Comparison of ENCODE assay signal across 22 cellular contexts in the genomic region with DNA sequence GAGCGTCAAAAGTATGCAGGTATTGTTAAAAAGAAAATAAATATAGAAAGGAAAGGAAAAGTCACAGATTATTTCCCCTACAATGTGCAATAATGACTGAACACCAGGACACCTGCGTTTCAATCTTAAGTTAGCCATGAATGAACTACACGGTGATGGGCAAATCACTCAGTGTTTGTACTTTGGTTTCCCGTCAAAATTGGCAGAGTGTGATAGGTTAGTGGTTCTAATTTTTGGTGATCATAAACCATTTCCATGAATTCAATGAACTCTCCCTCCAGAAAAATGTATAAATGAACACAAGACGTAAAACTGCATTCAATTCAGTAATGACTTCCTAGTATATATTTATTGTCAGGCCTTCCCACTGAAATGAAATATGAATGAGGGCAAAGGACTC. TPM values are rescaled to one million over a fixed set of nuclear protein-coding genes. Genes with fewer than 3 reads are reported as not detected.
DNase-seq lines count a peak whose midpoint lies in the region; ATAC-seq and TF ChIP-seq lines count a peak whose summit lies in the region.
"Had no signal": no experiment of that assay in that cellular context is flagged by ENCODE, and none has a peak within 500 bp of the region (broad histone marks: within the 10 kb centered on the region; RNA-seq: fewer than 3 reads in every experiment).

No MANE protein-coding gene starts in this region.

- H3K9me3 ChIP-seq in DND-41 (ENCODE audit: insufficient read depth, low read length, severe bottlenecking) (peaks cover 3% of the 10 kb centered on the region), T-helper 17 cell (ENCODE audit: control insufficient read depth, low read length, poor library complexity, severe bottlenecking) (no peaks in the 10 kb centered on the region), mesodermal cell (ENCODE audit: control insufficient read depth, low read length) (peaks cover 9% of the 10 kb centered on the region), spleen (no peaks in the 10 kb centered on the region)
- H3K9me3 ChIP-seq: A549, BE2C, HAP-1 had no signal

- H3K4me1 Mint-ChIP-seq in T-helper 17 cell, result peaks cover 30% of the 10 kb centered on the region

- H3K4me3 Mint-ChIP-seq in T-helper 17 cell, result no peak overlapping the region
- H3K4me3 Mint-ChIP-seq: GM23338 had no signal

- no peaks in the 10 kb centered on the region for H4K20me1 ChIP-seq in DND-41 (ENCODE audit: insufficient read depth, low read length)

- ATAC-seq in DND-41 (ENCODE audit: insufficient read depth, low read depth) (no peak), T-helper 17 cell (no peak), HG03175 (IDR thresholded peaks at IDR 0.05; ENCODE audit: unreplicated experiment) (no peak)
- ATAC-seq: A549, GM23338 had no signal

- WGBS in mesodermal cell (ENCODE audit: insufficient coverage in 2 of 2), 2 experiments, result no CpG with 5 or more reads among the region's 5 CpGs
- 82 to 95% (median 88%) methylated on average over 5 of the region's 5 CpGs for WGBS in spleen, 5 donors

- 0 out of 2 replicates have a peak, but pooled peaks cover 3% of the 10 kb centered on the region for H3K36me3 ChIP-seq in DND-41 (ENCODE audit: insufficient read depth, low read length)
- H3K36me3 ChIP-seq in mesodermal cell (ENCODE audit: control insufficient read depth, insufficient read depth, low read length), result no peaks in the 10 kb centered on the region
- no peaks in the 10 kb centered on the region for H3K36me3 ChIP-seq in spleen
- H3K36me3 ChIP-seq: BE2C, HAP-1, Peyer's patch had no signal

- no peaks in the 10 kb centered on the region for H3K79me2 ChIP-seq in DND-41 (ENCODE audit: insufficient read depth, low read length)

- H3K4me1 ChIP-seq in DND-41 (ENCODE audit: insufficient read depth, low read length) (peaks cover 77% of the 10 kb centered on the region), mesodermal cell (ENCODE audit: control insufficient read depth, insufficient read depth, low read length, poor library complexity, severe bottlenecking) (peaks cover 29% of the 10 kb centered on the region), spleen (peaks cover 20 to 49% (median 39%) of the 10 kb centered on the region in 6 donors)
- H3K4me1 ChIP-seq: A549, HAP-1 had no signal

- H3K27ac Mint-ChIP-seq in T-helper 17 cell, result peak overlapping the region; percentile 16
- H3K27ac Mint-ChIP-seq: GM23338 had no signal

- DNase-seq in DND-41 (no peak), T-helper 17 cell (no peak), spleen (no peak), putamen (ENCODE audit: low spot score) (no peak), NCI-H526 (lab: John Stamatoyannopoulos, UW) (no peak)
- DNase-seq: BE2C, COR-L47, DMS79, IMR-90, Karpas-422, MV-4-11, NCI-H1105 treated with DMSO at 0.1 percent for 48 hours, NCI-H2029 treated with DMSO at 0.1 percent for 48 hours, NCI-H345, NCI-H524, NCI-H82, Peyer's patch had no signal

- H3K27me3 Mint-ChIP-seq in T-helper 17 cell, result no peaks in the 10 kb centered on the region

- intact Hi-C loops in spleen (cut with DNase I; ENCODE audit: low total_unique reads), result no loop called here

- TF ChIP-seq POLR2A in spleen (IDR thresholded peaks at IDR 0.05), result no peak

- no peak overlapping the region for H3K4me2 ChIP-seq in DND-41 (ENCODE audit: insufficient read depth, low read length)
- H3K4me2 ChIP-seq: A549, GM23338 had no signal

- no peaks in the 10 kb centered on the region for H3K36me3 Mint-ChIP-seq in T-helper 17 cell (ENCODE audit: low read depth)

- H2AFZ ChIP-seq in DND-41 (ENCODE audit: low read depth, low read length), result 0 out of 2 replicates have a peak overlapping the region, but pooled peaks have one; percentile 8
- H2AFZ ChIP-seq: GM23338 had no signal

- no peak for TF ChIP-seq CTCF in DND-41 (IDR thresholded peaks at IDR 0.05; ENCODE audit: borderline replicate concordance, extremely low read depth, low read length, poor library complexity, severe bottlenecking)
- no peak for TF ChIP-seq CTCF in spleen (IDR thresholded peaks at IDR 0.05 in 8 of 11, conservative IDR thresholded peaks at IDR 0.05 in 3 of 11)

- H3K9ac ChIP-seq in DND-41 (ENCODE audit: low read depth, low read length), result peak overlapping the region; percentile 24; the same call in 1 of the 2 replicates

- H3K4me3 ChIP-seq in DND-41 (ENCODE audit: low read depth in 1 of 2, low read length in 2 of 2) (no peak overlapping the region), mesodermal cell (ENCODE audit: extremely low read depth, insufficient read depth, low read length, poor library complexity, severe bottlenecking) (no peak overlapping the region), spleen (no peak overlapping the region)
- H3K4me3 ChIP-seq: A549, GM23338, HAP-1, Peyer's patch had no signal

- H3K27me3 ChIP-seq in DND-41 (ENCODE audit: insufficient read depth, low read length, poor library complexity), result no peaks in the 10 kb centered on the region
- no peaks in the 10 kb centered on the region for H3K27me3 ChIP-seq in spleen (replicated peaks in 1 of 7)
- H3K27me3 ChIP-seq: BE2C, Peyer's patch had no signal

- H3K27ac ChIP-seq in DND-41 (ENCODE audit: low read length), result peak overlapping the region; percentile 96
- H3K27ac ChIP-seq in mesodermal cell (ENCODE audit: low read depth, low read length, severe bottlenecking), result peak overlapping the region; percentile 84
- peak overlapping the region in 5 of 8 donors; percentile 75 to 86 (median 80) for H3K27ac ChIP-seq in spleen
- H3K27ac ChIP-seq: A549 had no signal

RNA-seq across cellular contexts. Expression of gene ITGA1, which starts 59.0 kb away (rescaled TPM):
- total RNA-seq in T-helper 17 cell, result 1 to 10 TPM; 4.0 to 4.3 TPM
- polyA plus RNA-seq in mesodermal cell (2013, experiment 1 of 2), result 146 TPM
- polyA plus RNA-seq in mesodermal cell (2013, experiment 2 of 2), result 144 TPM
- total RNA-seq in spleen, result 100 to 1,000 TPM; 197 to 505 (median 301) TPM
- 10 to 100 TPM in 1 of 3 donors, 1 to 10 TPM in 2; 8.3 to 17.0 (median 9.0) TPM for polyA plus RNA-seq in spleen

RNA-seq across cellular contexts. Expression of gene PELO, which starts 59.0 kb away (rescaled TPM):
- total RNA-seq in T-helper 17 cell (1 to 10 TPM; 6.0 to 8.1 TPM), spleen (100 to 1,000 TPM in 3 of 7 donors, 10 to 100 TPM in 4; 41.0 to 169 (median 92.9) TPM)
- polyA plus RNA-seq in mesodermal cell (2013, experiment 1 of 2), result 39.8 TPM
- polyA plus RNA-seq in mesodermal cell (2013, experiment 2 of 2), result 29.9 TPM
- 10 to 100 TPM; 10.4 to 24.2 (median 17.7) TPM for polyA plus RNA-seq in spleen

Comparison
In these comparisons a context has a peak if more than half of its experiments do, and no peak if none do; other contexts are left out.
1. RNA of gene ITGA1, which starts 59.0 kb away (total RNA-seq): 197 to 505 TPM in spleen; 4.0 to 4.3 TPM in T-helper 17 cell; every median in the first group is over 10 times any median in the second.
2. RNA of gene PELO, which starts 59.0 kb away (total RNA-seq): 41.0 to 169 TPM in spleen; 6.0 to 8.1 TPM in T-helper 17 cell; every median in the first group is over 4 times any median in the second.
3. Peak in every context shown above with its lines, with median percentiles within 50 percentile points of each other: H3K27ac ChIP-seq.